13 cellular contexts compared by ENCODE assay signal in genomic region chr7:98867271-98867701, GRCh38. TPM values are rescaled to one million over a fixed set of nuclear protein-coding genes. Genes with fewer than 3 reads are reported as not detected.
DNase-seq lines count a peak whose midpoint lies in the region; ATAC-seq and TF ChIP-seq lines count a peak whose summit lies in the region.
"Had no signal": no experiment of that assay in that cellular context is flagged by ENCODE, and none has a peak within 500 bp of the region (broad histone marks: within the 10 kb centered on the region; RNA-seq: fewer than 3 reads in every experiment).

No MANE protein-coding gene starts in this region.

- no peak for ATAC-seq in natural killer cell treated with Interleukin-12 subunit alpha and Interleukin-12 subunit beta and Interleukin-15 and Interleukin-18, amount 100 ng/mL, for 72 hours
- no peak for ATAC-seq in natural killer cell
- ATAC-seq in WTC11: peak; percentile 9
- ATAC-seq: activated CD8-positive, alpha-beta T cell treated with anti-CD3 and anti-CD28 coated beads, Interleukin-2, amount 10 ng/mL, durations not matched to agents 7 days and 5 days had no signal

- CTCF ChIA-PET in WTC11 (lab: Charles Lee): interaction anchor here (0.6 to 2.2 kb wide), 2 partner anchors 36 to 465 kb away, joined by 4 to 7 read pairs; no protein-coding TSS in a partner anchor

- no peaks in the 10 kb centered on the region for H3K36me3 Mint-ChIP-seq in natural killer cell treated with Interleukin-12 subunit alpha and Interleukin-12 subunit beta and Interleukin-15 and Interleukin-18, amount 100 ng/mL, for 72 hours
- H3K36me3 Mint-ChIP-seq in natural killer cell (no peaks in the 10 kb centered on the region), WTC11 (no peaks in the 10 kb centered on the region)
- H3K36me3 Mint-ChIP-seq: activated naive CD4-positive, alpha-beta T cell treated with anti-CD3 and anti-CD28 coated beads, Interleukin-2, amount 50 U/mL, for 24 hours had no signal

- H3K4me3 Mint-ChIP-seq in natural killer cell treated with Interleukin-12 subunit alpha and Interleukin-12 subunit beta and Interleukin-15 and Interleukin-18, amount 100 ng/mL, for 72 hours: no peak overlapping the region
- H3K4me3 Mint-ChIP-seq in natural killer cell (no peak overlapping the region), WTC11 (no peak overlapping the region)
- H3K4me3 Mint-ChIP-seq: activated CD8-positive, alpha-beta T cell treated with anti-CD3 and anti-CD28 coated beads, Interleukin-2, amount 10 ng/mL, durations not matched to agents 7 days and 5 days; activated naive CD4-positive, alpha-beta T cell treated with anti-CD3 and anti-CD28 coated beads, Interleukin-2, amount 50 U/mL, for 24 hours had no signal

- TF ChIP-seq CTCF in natural killer cell (IDR thresholded peaks at IDR 0.05) (no peak), WTC11 (IDR thresholded peaks at IDR 0.05) (no peak)

- no peaks in the 10 kb centered on the region for H3K4me1 Mint-ChIP-seq in natural killer cell treated with Interleukin-12 subunit alpha and Interleukin-12 subunit beta and Interleukin-15 and Interleukin-18, amount 100 ng/mL, for 72 hours (ENCODE audit: low read depth in 2 of 2)
- H3K4me1 Mint-ChIP-seq in natural killer cell (no peaks in the 10 kb centered on the region), WTC11 (0 out of 2 replicates have a peak, but pooled peaks cover 3% of the 10 kb centered on the region)

- POLR2A ChIA-PET in WTC11 (lab: Charles Lee): interaction anchor here (1.3 kb wide), 1 partner anchor 11 kb away, joined by 3 read pairs; the partner anchor contains the start of gene TRRAP

- peak; percentile 38 for DNase-seq in natural killer cell treated with Interleukin-12 subunit alpha and Interleukin-12 subunit beta and Interleukin-15 and Interleukin-18, amount 100 ng/mL, for 72 hours (ENCODE audit: low spot score)
- DNase-seq in natural killer cell: no peak
- no peak for DNase-seq in WTC11 (ENCODE audit: low spot score)
- DNase-seq in iPS-NIHi11 (ENCODE audit: low spot score): peak; percentile 53
- no peak for DNase-seq in T1000 (lab: John Stamatoyannopoulos, UW)
- DNase-seq in DMS153 (lab: John Stamatoyannopoulos, UW): no peak
- DNase-seq in NCI-H446 (lab: John Stamatoyannopoulos, UW): no peak
- DNase-seq in SKM-1 treated with dmso at 0.1 percent for 144 hours (lab: John Stamatoyannopoulos, UW; ENCODE audit: unreplicated experiment): no peak
- DNase-seq: activated CD8-positive, alpha-beta T cell treated with anti-CD3 and anti-CD28 coated beads, Interleukin-2, amount 10 ng/mL, durations not matched to agents 7 days and 5 days; effector CD8-positive, alpha-beta T cell; mesenchymal stem cell; NCI-H774 had no signal

- intact Hi-C loops in natural killer cell (cut with micrococcal nuclease): no loop called here

- no peaks in the 10 kb centered on the region for H3K9me3 Mint-ChIP-seq in natural killer cell treated with Interleukin-12 subunit alpha and Interleukin-12 subunit beta and Interleukin-15 and Interleukin-18, amount 100 ng/mL, for 72 hours
- H3K9me3 Mint-ChIP-seq in natural killer cell: no peaks in the 10 kb centered on the region
- H3K9me3 Mint-ChIP-seq in WTC11: no peaks in the 10 kb centered on the region
- H3K9me3 Mint-ChIP-seq: activated naive CD4-positive, alpha-beta T cell treated with anti-CD3 and anti-CD28 coated beads, Interleukin-2, amount 50 U/mL, for 24 hours had no signal

- H3K27ac Mint-ChIP-seq in natural killer cell treated with Interleukin-12 subunit alpha and Interleukin-12 subunit beta and Interleukin-15 and Interleukin-18, amount 100 ng/mL, for 72 hours: no peak overlapping the region
- no peak overlapping the region for H3K27ac Mint-ChIP-seq in natural killer cell
- no peak overlapping the region for H3K27ac Mint-ChIP-seq in WTC11
- H3K27ac Mint-ChIP-seq: activated CD8-positive, alpha-beta T cell treated with anti-CD3 and anti-CD28 coated beads, Interleukin-2, amount 10 ng/mL, durations not matched to agents 7 days and 5 days; activated naive CD4-positive, alpha-beta T cell treated with anti-CD3 and anti-CD28 coated beads, Interleukin-2, amount 50 U/mL, for 24 hours had no signal

- peaks cover 2 to 8% of the 10 kb centered on the region in 2 donors for H3K27me3 Mint-ChIP-seq in natural killer cell treated with Interleukin-12 subunit alpha and Interleukin-12 subunit beta and Interleukin-15 and Interleukin-18, amount 100 ng/mL, for 72 hours
- H3K27me3 Mint-ChIP-seq in natural killer cell (ENCODE audit: low read depth in 2 of 2): peaks cover 0 to 12% of the 10 kb centered on the region in 2 donors
- peaks cover 46% of the 10 kb centered on the region for H3K27me3 Mint-ChIP-seq in WTC11 (ENCODE audit: low read depth)

TF ChIP-seq in WTC11, 78 proteins besides CTCF, POLR2A, EP300 and RAD21:
- TF ChIP-seq RELA (CRISPR knock-in tag; IDR thresholded peaks at IDR 0.05; ENCODE audit: borderline replicate concordance) (no peak), SMAD4 (CRISPR knock-in tag; IDR thresholded peaks at IDR 0.05) (no peak), CBFB (CRISPR knock-in tag; IDR thresholded peaks at IDR 0.05; ENCODE audit: low read depth) (no peak), TEAD1 (CRISPR knock-in tag; IDR thresholded peaks at IDR 0.05) (no peak)
- TF ChIP-seq, protein P1, sequence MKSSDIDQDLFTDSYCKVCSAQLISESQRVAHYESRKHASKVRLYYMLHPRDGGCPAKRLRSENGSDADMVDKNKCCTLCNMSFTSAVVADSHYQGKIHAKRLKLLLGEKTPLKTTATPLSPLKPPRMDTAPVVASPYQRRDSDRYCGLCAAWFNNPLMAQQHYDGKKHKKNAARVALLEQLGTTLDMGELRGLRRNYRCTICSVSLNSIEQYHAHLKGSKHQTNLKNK (CRISPR knock-in tag; IDR thresholded peaks at IDR 0.05): no peak
- TF ChIP-seq, protein P2, sequence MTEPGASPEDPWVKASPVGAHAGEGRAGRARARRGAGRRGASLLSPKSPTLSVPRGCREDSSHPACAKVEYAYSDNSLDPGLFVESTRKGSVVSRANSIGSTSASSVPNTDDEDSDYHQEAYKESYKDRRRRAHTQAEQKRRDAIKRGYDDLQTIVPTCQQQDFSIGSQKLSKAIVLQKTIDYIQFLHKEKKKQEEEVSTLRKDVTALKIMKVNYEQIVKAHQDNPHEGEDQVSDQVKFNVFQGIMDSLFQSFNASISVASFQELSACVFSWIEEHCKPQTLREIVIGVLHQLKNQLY (CRISPR knock-in tag; IDR thresholded peaks at IDR 0.05): no peak
TF ChIP-seq in WTC11: peak in this region for 0.

RNA-seq across cellular contexts. Expression of gene TMEM130, which starts 2.5 kb away (rescaled TPM):
- total RNA-seq in natural killer cell treated with Interleukin-12 subunit alpha and Interleukin-12 subunit beta and Interleukin-15 and Interleukin-18, amount 100 ng/mL, for 72 hours: not detected
- total RNA-seq in natural killer cell (not detected), WTC11 (2021) (1.9 to 3.3 TPM (median 3.2 TPM) in 3 replicates)
- total RNA-seq: activated CD8-positive, alpha-beta T cell treated with anti-CD3 and anti-CD28 coated beads, Interleukin-2, amount 10 ng/mL, durations not matched to agents 7 days and 5 days had no signal

RNA-seq across cellular contexts. Expression of gene TRRAP, which starts 11.0 kb away (rescaled TPM):
- total RNA-seq in natural killer cell treated with Interleukin-12 subunit alpha and Interleukin-12 subunit beta and Interleukin-15 and Interleukin-18, amount 100 ng/mL, for 72 hours: 10 to 100 TPM; 57.9 to 78.3 TPM
- 10 to 100 TPM; 45.4 to 62.9 (median 62.4) TPM for total RNA-seq in natural killer cell
- 46.5 to 47.6 TPM (median 47.5 TPM) in 3 replicates for total RNA-seq in WTC11 (2021)

Comparison
In these comparisons a context has a peak if more than half of its experiments do, and no peak if none do; other contexts are left out.
1. DNase-seq: peak in natural killer cell treated with Interleukin-12 subunit alpha and Interleukin-12 subunit beta and Interleukin-15 and Interleukin-18, amount 100 ng/mL, for 72 hours (single experiment) and iPS-NIHi11 (single experiment); none in natural killer cell (single experiment), WTC11 (single experiment), T1000 (single experiment), DMS153 (single experiment), NCI-H446 (0 of 2) and SKM-1 treated with dmso at 0.1 percent for 144 hours (single experiment).